8 cellular contexts compared by ENCODE assay signal in the genomic region with DNA sequence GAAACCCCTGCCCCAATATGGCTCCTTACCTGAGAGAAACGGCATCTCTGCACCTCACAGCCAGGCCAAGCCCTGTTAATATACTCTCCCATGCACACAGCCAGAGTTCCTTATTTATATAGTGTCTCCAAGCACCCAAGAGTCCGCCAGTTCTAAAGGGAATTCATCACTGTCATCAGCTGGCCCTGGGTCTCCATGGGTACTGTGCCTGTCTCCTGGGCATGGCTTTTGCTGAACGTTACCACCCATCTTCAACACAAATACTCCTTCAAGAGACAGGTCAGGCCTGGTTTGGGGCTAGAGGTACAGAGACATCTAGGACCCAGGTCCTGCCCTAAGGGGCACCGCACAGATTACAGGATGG. TPM values are rescaled to one million over a fixed set of nuclear protein-coding genes. Genes with fewer than 3 reads are reported as not detected.
DNase-seq lines count a peak whose midpoint lies in the region; ATAC-seq lines count a peak whose summit lies in the region.

No MANE protein-coding gene starts in this region.

- no peaks in the 10 kb centered on the region for H3K9me3 ChIP-seq in CD4-positive, alpha-beta memory T cell (ENCODE audit: control insufficient read depth in 1 of 2, low read length in 2 of 2)
- no peaks in the 10 kb centered on the region for H3K9me3 ChIP-seq in Karpas-422 (ENCODE audit: low read length)
- H3K9me3 ChIP-seq in T-helper 17 cell (ENCODE audit: control insufficient read depth, low read length, poor library complexity, severe bottlenecking), result no peaks in the 10 kb centered on the region
- no peaks in the 10 kb centered on the region for H3K9me3 ChIP-seq in iPS-18a (ENCODE audit: control insufficient read depth, low read depth, low read length)

- no peaks in the 10 kb centered on the region for H3K27me3 Mint-ChIP-seq in CD4-positive, alpha-beta memory T cell
- no peaks in the 10 kb centered on the region for H3K27me3 Mint-ChIP-seq in T-helper 17 cell

- H3K27ac ChIP-seq in CD4-positive, alpha-beta memory T cell (ENCODE audit: low read depth, low read length), result peak overlapping the region; percentile 97
- 0 out of 2 replicates have a peak overlapping the region, but pooled peaks have one; percentile 1 for H3K27ac ChIP-seq in Karpas-422 (ENCODE audit: low read length)
- H3K27ac ChIP-seq in iPS-18a (ENCODE audit: low read length), result no peak overlapping the region

- H3K79me2 ChIP-seq in Karpas-422 (ENCODE audit: low read length), result peaks cover 3% of the 10 kb centered on the region; the same call in 1 of the 2 replicates

- H2AFZ ChIP-seq in Karpas-422 (ENCODE audit: low read length), result peak overlapping the region; percentile 63

- peaks cover 9 to 38% of the 10 kb centered on the region in 2 donors for H3K36me3 Mint-ChIP-seq in CD4-positive, alpha-beta memory T cell
- H3K36me3 Mint-ChIP-seq in T-helper 17 cell (ENCODE audit: low read depth), result peaks cover 4% of the 10 kb centered on the region

- ATAC-seq in T-helper 17 cell (no peak), GM18907 (IDR thresholded peaks at IDR 0.05; ENCODE audit: unreplicated experiment) (no peak)

- no peaks in the 10 kb centered on the region for H3K9me3 Mint-ChIP-seq in CD4-positive, alpha-beta memory T cell

- POLR2A ChIA-PET in CD4-positive, alpha-beta memory T cell (lab: Charles Lee; ENCODE audit: partially characterized antibody), result interaction anchor here (1.0 to 4.7 kb wide), 8 partner anchors 9 to 786 kb away, joined by 3 to 46 read pairs (median 11); partner anchors contain the start of genes FAM168A and STARD10

- peaks cover 23 to 56% (median 36%) of the 10 kb centered on the region in 4 donors for H3K4me1 Mint-ChIP-seq in CD4-positive, alpha-beta memory T cell
- peaks cover 30% of the 10 kb centered on the region for H3K4me1 Mint-ChIP-seq in T-helper 17 cell

- CTCF ChIA-PET in CD4-positive, alpha-beta memory T cell (lab: Charles Lee; ENCODE audit: partially characterized antibody), result interaction anchor here (0.9 to 8.8 kb wide), 9 partner anchors 10 to 89 kb away, joined by 3 to 84 read pairs (median 7); partner anchors contain the start of gene STARD10

- H3K9ac ChIP-seq in Karpas-422 (ENCODE audit: low read length) (peak overlapping the region; percentile 85), iPS-18a (ENCODE audit: low read length) (no peak overlapping the region)

- H3K4me2 ChIP-seq in Karpas-422 (ENCODE audit: low read depth, low read length, poor library complexity, severe bottlenecking), result peak overlapping the region; percentile 95

- no peak for DNase-seq in CD4-positive, alpha-beta memory T cell
- DNase-seq in Karpas-422, result no peak
- no peak for DNase-seq in T-helper 17 cell
- DNase-seq in ureter (ENCODE audit: low spot score), result peak; percentile 43
- DNase-seq in medulla oblongata (ENCODE audit: extremely low spot score), result no peak
- no peak for DNase-seq in NCI-H226

- H3K4me1 ChIP-seq in CD4-positive, alpha-beta memory T cell (ENCODE audit: insufficient read depth, low read length), result peaks cover 31% of the 10 kb centered on the region
- peaks cover 41% of the 10 kb centered on the region for H3K4me1 ChIP-seq in Karpas-422 (ENCODE audit: low read length)
- H3K4me1 ChIP-seq in iPS-18a (ENCODE audit: control insufficient read depth, low read depth, low read length), result peaks cover 18% of the 10 kb centered on the region

- H3K36me3 ChIP-seq in CD4-positive, alpha-beta memory T cell (ENCODE audit: insufficient read depth, low read length), result peaks cover 8% of the 10 kb centered on the region
- H3K36me3 ChIP-seq in Karpas-422 (ENCODE audit: insufficient read depth, low read length), result no peaks in the 10 kb centered on the region
- peaks cover 8% of the 10 kb centered on the region for H3K36me3 ChIP-seq in iPS-18a (ENCODE audit: control insufficient read depth, low read depth, low read length)

- intact Hi-C loops in CD4-positive, alpha-beta memory T cell (cut with micrococcal nuclease), result no loop called here

- no peaks in the 10 kb centered on the region for H3K9me2 ChIP-seq in Karpas-422 (replicated peaks; ENCODE audit: insufficient read depth, low read length)

- peak overlapping the region; percentile 77 to 99 for H3K4me3 ChIP-seq in CD4-positive, alpha-beta memory T cell (ENCODE audit: low read length in 2 of 2)
- H3K4me3 ChIP-seq in Karpas-422 (ENCODE audit: low read length) (peak overlapping the region; percentile 87), iPS-18a (ENCODE audit: low read length) (peak overlapping the region; percentile 82)

- peak overlapping the region; percentile 98 to 100 (median 99) for H3K27ac Mint-ChIP-seq in CD4-positive, alpha-beta memory T cell
- peak overlapping the region; percentile 99 for H3K27ac Mint-ChIP-seq in T-helper 17 cell

- H4K20me1 ChIP-seq in Karpas-422 (ENCODE audit: insufficient read depth, low read depth, low read length), result no peaks in the 10 kb centered on the region

- H3K4me3 Mint-ChIP-seq in CD4-positive, alpha-beta memory T cell, result peak overlapping the region; percentile 96 to 100 (median 98)
- H3K4me3 Mint-ChIP-seq in T-helper 17 cell, result peak overlapping the region; percentile 99

- no peaks in the 10 kb centered on the region for H3K27me3 ChIP-seq in CD4-positive, alpha-beta memory T cell (ENCODE audit: insufficient read depth, low read length)
- H3K27me3 ChIP-seq in Karpas-422 (ENCODE audit: low read length) (no peaks in the 10 kb centered on the region), iPS-18a (ENCODE audit: control insufficient read depth, insufficient read depth, low read length) (peaks cover 10% of the 10 kb centered on the region)

RNA-seq across cellular contexts. Expression of gene ATG16L2, which starts 1.6 kb away (rescaled TPM):
- total RNA-seq in CD4-positive, alpha-beta memory T cell, result 100 to 1,000 TPM; 194 to 202 TPM
- 10 to 100 TPM; 13.2 to 24.1 TPM for polyA plus RNA-seq in CD4-positive, alpha-beta memory T cell
- 14.8 and 20.2 TPM in 2 replicates for total RNA-seq in Karpas-422 (2014; rRNA removed; shearing (Covaris generic); ENCODE audit: low replicate concordance)
- 100 to 1,000 TPM in 1 of 2 donors, 10 to 100 TPM in 1; 95.4 to 121 TPM for total RNA-seq in T-helper 17 cell
- 39.7 TPM for total RNA-seq in ureter

RNA-seq across cellular contexts. Expression of gene STARD10, which starts 18.7 kb away (rescaled TPM):
- 10 to 100 TPM; 23.0 to 23.5 TPM for total RNA-seq in CD4-positive, alpha-beta memory T cell
- polyA plus RNA-seq in CD4-positive, alpha-beta memory T cell, result 10 to 100 TPM; 24.9 to 27.0 TPM
- 4.3 and 4.7 TPM in 2 replicates for total RNA-seq in Karpas-422 (2014; rRNA removed; shearing (Covaris generic); ENCODE audit: low replicate concordance)
- total RNA-seq in T-helper 17 cell (10 to 100 TPM; 12.9 to 17.7 TPM), ureter (66.7 TPM)
